ENCODE assay signal across 1 cellular context in genomic region chr15:39880718-39881387, GRCh38.
A peak's percentile ranks its signal among the peaks of the same experiment; 100 is the strongest.
TF ChIP-seq lines count a peak whose summit lies in the region.

No MANE protein-coding gene starts in this region.

TF ChIP-seq in HEK293, 187 proteins besides CTCF, POLR2A, EP300 and RAD21 (continued from another document and continues in another):
- TF ChIP-seq ATF2 (tag by site-specific recombination; IDR thresholded peaks at IDR 0.05; ENCODE audit: low read depth): no peak
- TF ChIP-seq ZNF626 (tag by site-specific recombination; IDR thresholded peaks at IDR 0.05): no peak
- no peak for TF ChIP-seq ZNF792 (tag by site-specific recombination; IDR thresholded peaks at IDR 0.05)
- no peak for TF ChIP-seq ZNF473 (tag by site-specific recombination; IDR thresholded peaks at IDR 0.05)
- TF ChIP-seq ZNF654 (tag by site-specific recombination; IDR thresholded peaks at IDR 0.05; ENCODE audit: low read depth): no peak
- peak; percentile 43; the same call in 1 of the 2 replicates for TF ChIP-seq ZBTB44 (tag by site-specific recombination; IDR thresholded peaks at IDR 0.05)
- no peak for TF ChIP-seq MYNN (tag by site-specific recombination; IDR thresholded peaks at IDR 0.05; ENCODE audit: borderline replicate concordance)
- no peak for TF ChIP-seq ZNF324 (tag by site-specific recombination; IDR thresholded peaks at IDR 0.05)
- no peak for TF ChIP-seq ZNF394 (tag by site-specific recombination; IDR thresholded peaks at IDR 0.05; ENCODE audit: borderline replicate concordance)
- TF ChIP-seq PATZ1 (tag by site-specific recombination; IDR thresholded peaks at IDR 0.05): peak; percentile 32; the same call in 1 of the 2 replicates
- no peak for TF ChIP-seq ZNF391 (tag by site-specific recombination; IDR thresholded peaks at IDR 0.05; ENCODE audit: borderline replicate concordance, low read depth)
- TF ChIP-seq ZBTB1 (tag by site-specific recombination; IDR thresholded peaks at IDR 0.05): no peak
- no peak for TF ChIP-seq ZNF138 (tag by site-specific recombination; IDR thresholded peaks at IDR 0.05; ENCODE audit: borderline replicate concordance)
- TF ChIP-seq GFI1B (tag by site-specific recombination; IDR thresholded peaks at IDR 0.05): no peak
- no peak for TF ChIP-seq ZNF423 (tag by site-specific recombination; IDR thresholded peaks at IDR 0.05)
- no peak for TF ChIP-seq ZNF449 (tag by site-specific recombination; IDR thresholded peaks at IDR 0.05)
- TF ChIP-seq PRDM6 (tag by site-specific recombination; IDR thresholded peaks at IDR 0.05): peak; percentile 49; the same call in 1 of the 2 replicates
- TF ChIP-seq ZNF350 (tag by site-specific recombination; IDR thresholded peaks at IDR 0.05): no peak
- TF ChIP-seq KLF9 (tag by site-specific recombination; IDR thresholded peaks at IDR 0.05; ENCODE audit: low read depth): no peak
- TF ChIP-seq ZNF292 (tag by site-specific recombination; IDR thresholded peaks at IDR 0.05; ENCODE audit: borderline replicate concordance, low read depth): no peak
- no peak for TF ChIP-seq ZNF585B (tag by site-specific recombination; IDR thresholded peaks at IDR 0.05)
- TF ChIP-seq YY2 (tag by site-specific recombination; IDR thresholded peaks at IDR 0.05): no peak
- no peak for TF ChIP-seq ZNF404 (tag by site-specific recombination; IDR thresholded peaks at IDR 0.05)
- TF ChIP-seq ZNF335 (tag by site-specific recombination; conservative IDR thresholded peaks at IDR 0.05): no peak
- TF ChIP-seq ZNF354C (tag by site-specific recombination; IDR thresholded peaks at IDR 0.05; ENCODE audit: borderline replicate concordance, low read depth): no peak
- no peak for TF ChIP-seq ZSCAN5A (tag by site-specific recombination; IDR thresholded peaks at IDR 0.05)
- TF ChIP-seq ZNF658 (tag by site-specific recombination; IDR thresholded peaks at IDR 0.05): no peak
- TF ChIP-seq SP2 (tag by site-specific recombination; IDR thresholded peaks at IDR 0.05): no peak
- TF ChIP-seq GLIS2 (tag by site-specific recombination; IDR thresholded peaks at IDR 0.05): no peak
- TF ChIP-seq HOXA7 (CRISPR knock-in tag; IDR thresholded peaks at IDR 0.05; ENCODE audit: borderline replicate concordance): no peak
- peak; percentile 58; the same call in 1 of the 2 replicates for TF ChIP-seq ZNF501 (tag by site-specific recombination; IDR thresholded peaks at IDR 0.05)
- no peak for TF ChIP-seq ZXDB (tag by site-specific recombination; IDR thresholded peaks at IDR 0.05)
- no peak for TF ChIP-seq ZNF24 (tag by site-specific recombination; IDR thresholded peaks at IDR 0.05)
- no peak for TF ChIP-seq ZNF549 (tag by site-specific recombination; IDR thresholded peaks at IDR 0.05)
- TF ChIP-seq ZNF660 (tag by site-specific recombination; IDR thresholded peaks at IDR 0.05): no peak
- TF ChIP-seq ZNF280D (tag by site-specific recombination; IDR thresholded peaks at IDR 0.05): no peak
- no peak for TF ChIP-seq ZNF488 (tag by site-specific recombination; IDR thresholded peaks at IDR 0.05)
- 0 out of 2 replicates have a peak, but pooled peaks have one; percentile 47 for TF ChIP-seq ZNF18 (tag by site-specific recombination; IDR thresholded peaks at IDR 0.05)
- peak; percentile 12; the same call in 1 of the 2 replicates for TF ChIP-seq TSHZ1 (tag by site-specific recombination; IDR thresholded peaks at IDR 0.05; ENCODE audit: borderline replicate concordance)
- no peak for TF ChIP-seq ZFP37 (tag by site-specific recombination; IDR thresholded peaks at IDR 0.05)
- no peak for TF ChIP-seq ZNF544 (tag by site-specific recombination; IDR thresholded peaks at IDR 0.05)
- no peak for TF ChIP-seq BCL11A (tag by site-specific recombination; IDR thresholded peaks at IDR 0.05; ENCODE audit: low read depth)
